Comparison of ENCODE assay signal across 23 cellular contexts in the genomic region with DNA sequence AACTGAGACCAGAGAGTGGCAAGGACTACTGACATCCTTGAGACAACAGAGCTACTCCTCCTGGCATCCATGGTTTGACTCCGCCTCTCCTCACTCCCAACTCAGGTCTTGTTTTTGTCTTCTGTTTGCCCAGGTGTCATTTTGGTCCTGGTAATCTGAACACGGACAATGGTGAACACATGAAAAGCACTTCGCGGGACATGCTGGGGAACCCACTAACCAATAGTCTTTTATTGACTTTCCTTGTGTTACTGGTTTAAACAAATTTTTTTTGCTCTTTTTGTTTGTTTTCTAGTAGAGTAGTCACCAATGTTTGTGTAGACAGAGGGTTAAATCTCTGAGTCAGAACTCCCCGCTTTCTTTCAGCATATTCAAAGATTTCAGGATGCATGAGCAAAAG. TPM values are rescaled to one million over a fixed set of nuclear protein-coding genes. Genes with fewer than 3 reads are reported as not detected.
DNase-seq lines count a peak whose midpoint lies in the region; ATAC-seq, FAIRE-seq and TF ChIP-seq lines count a peak whose summit lies in the region.
"Had no signal": no experiment of that assay in that cellular context is flagged by ENCODE, and none has a peak within 500 bp of the region (broad histone marks: within the 10 kb centered on the region; RNA-seq: fewer than 3 reads in every experiment).

No MANE protein-coding gene starts in this region.

- peak overlapping the region; percentile 70 for H2AFZ ChIP-seq in IMR-90 (replicated peaks; ENCODE audit: low read length, poor library complexity)
- no peak overlapping the region for H2AFZ ChIP-seq in astrocyte (ENCODE audit: low read depth, low read length)

- H4K20me1 ChIP-seq in IMR-90 (ENCODE audit: insufficient read depth, low read length) (peaks cover 2% of the 10 kb centered on the region; the same call in 1 of the 2 replicates), astrocyte (ENCODE audit: insufficient read depth, low read length) (no peaks in the 10 kb centered on the region)

- H3K27me3 ChIP-seq in Caco-2 (replicated peaks; ENCODE audit: control insufficient read depth, insufficient read depth, low read length) (no peaks in the 10 kb centered on the region), IMR-90 (ENCODE audit: control insufficient read depth, insufficient read depth, low read length) (no peaks in the 10 kb centered on the region), astrocyte (ENCODE audit: insufficient read depth, low read length) (no peaks in the 10 kb centered on the region), psoas muscle (ENCODE audit: insufficient read depth in 3 of 3, low read length in 2 of 3) (no peaks in the 10 kb centered on the region)
- H3K27me3 ChIP-seq: adrenal gland, testis had no signal

- H3K23ac ChIP-seq in IMR-90 (ENCODE audit: low read depth, low read length), result no peak overlapping the region; the same call in 1 of the 2 replicates

- H3K9me3 ChIP-seq in Caco-2 (no peaks in the 10 kb centered on the region), IMR-90 (ENCODE audit: control insufficient read depth, insufficient read depth, low read length) (no peaks in the 10 kb centered on the region), astrocyte (ENCODE audit: insufficient read depth, low read depth, low read length) (no peaks in the 10 kb centered on the region), psoas muscle (peaks cover 6% of the 10 kb centered on the region)
- H3K9me3 ChIP-seq: adrenal gland, testis had no signal

- TF ChIP-seq POLR2A in IMR-90 (IDR thresholded peaks at IDR 0.05; ENCODE audit: low read depth, low read length), result no peak

- intact Hi-C loops in Caco-2 (cut with micrococcal nuclease; ENCODE audit: unreplicated experiment), result no loop called here
- intact Hi-C loops in IMR-90 (cut with micrococcal nuclease), result no loop called here
- intact Hi-C loops in psoas muscle (cut with DNase I), result no loop called here
- intact Hi-C loops in CD14-positive monocyte (cut with micrococcal nuclease), result loop anchor here (10.0 kb wide), 3 partner anchors 131 to 1341 kb away; no protein-coding TSS in a partner anchor

- no peak overlapping the region for H3K9ac ChIP-seq in IMR-90 (ENCODE audit: low read depth, low read length)
- no peak overlapping the region for H3K9ac ChIP-seq in astrocyte (ENCODE audit: low read length)

- no peaks in the 10 kb centered on the region for H3K79me2 ChIP-seq in astrocyte (ENCODE audit: insufficient read depth, low read length)

- H4K91ac ChIP-seq in IMR-90 (ENCODE audit: insufficient read depth, low read depth, low read length), result no peak overlapping the region

- no peak for TF ChIP-seq CTCF in Caco-2 (IDR thresholded peaks at IDR 0.05; ENCODE audit: insufficient read depth in 1 of 2, low read depth in 1 of 2, low read length in 1 of 2, severe bottlenecking in 1 of 2, unreplicated experiment in 1 of 2)
- no peak for TF ChIP-seq CTCF in IMR-90 (conservative IDR thresholded peaks at IDR 0.05; ENCODE audit: low read depth, low read length)
- TF ChIP-seq CTCF in astrocyte (IDR thresholded peaks at IDR 0.05; ENCODE audit: insufficient read depth, low read depth, low read length), result no peak
- no peak for TF ChIP-seq CTCF in psoas muscle (IDR thresholded peaks at IDR 0.05)
- no peak for TF ChIP-seq CTCF in CD14-positive monocyte (IDR thresholded peaks at IDR 0.05)

- POLR2A ChIA-PET in Caco-2 (lab: Charles Lee), result interaction anchor here (1.3 kb wide), 1 partner anchor 52 kb away, joined by 6 read pairs; a partner anchor contains a TSS
- POLR2A ChIA-PET in IMR-90 (lab: Charles Lee; ENCODE audit: unreplicated experiment), result no interaction called here
- POLR2A ChIA-PET in HEK293T (lab: Yijun Ruan, JAX), result no interaction called here

- FAIRE-seq in astrocyte (lab: Jason Lieb, UNC), result peak; percentile 26

- ATAC-seq in IMR-90 (ENCODE audit: low read depth) (peak; percentile 40; the same call in 1 of the 2 replicates), psoas muscle (no peak), SK-N-SH treated with all-trans-retinoic acid at 6 μM for 48 hours (no peak)
- ATAC-seq: activated CD8-positive, alpha-beta T cell treated with anti-CD3 and anti-CD28 coated beads for 36 hours had no signal

- H2AK5ac ChIP-seq in IMR-90 (ENCODE audit: low read depth, low read length), result peak overlapping the region; percentile 82

- H3K27ac Mint-ChIP-seq in Caco-2 (ENCODE audit: unreplicated experiment) (no peak overlapping the region), astrocyte (ENCODE audit: unreplicated experiment) (no peak overlapping the region), CD14-positive monocyte (no peak overlapping the region)
- H3K27ac Mint-ChIP-seq: activated CD8-positive, alpha-beta T cell treated with anti-CD3 and anti-CD28 coated beads for 36 hours; CD4-positive, CD25-positive, alpha-beta regulatory T cell had no signal

- H3K27ac ChIP-seq in IMR-90 (ENCODE audit: insufficient read depth, low read length) (no peak overlapping the region), astrocyte (ENCODE audit: low read depth, low read length) (no peak overlapping the region), psoas muscle (no peak overlapping the region)
- H3K27ac ChIP-seq: adrenal gland, coronary artery, testis had no signal

- H3K4me3 Mint-ChIP-seq in Caco-2 (ENCODE audit: unreplicated experiment) (no peak overlapping the region), astrocyte (ENCODE audit: unreplicated experiment) (no peak overlapping the region), CD14-positive monocyte (no peak overlapping the region)
- H3K4me3 Mint-ChIP-seq: activated CD8-positive, alpha-beta T cell treated with anti-CD3 and anti-CD28 coated beads for 36 hours; CD4-positive, CD25-positive, alpha-beta regulatory T cell had no signal

- H3K4me3 ChIP-seq in Caco-2 (ENCODE audit: low read depth, low read length), result no peak overlapping the region
- no peak overlapping the region for H3K4me3 ChIP-seq in IMR-90 (ENCODE audit: insufficient read depth, low read depth, low read length)
- H3K4me3 ChIP-seq in astrocyte (ENCODE audit: insufficient read depth, low read depth, low read length), result no peak overlapping the region
- H3K4me3 ChIP-seq in psoas muscle, result no peak overlapping the region
- H3K4me3 ChIP-seq: adrenal gland, coronary artery, smooth muscle cell, testis had no signal

- H3K56ac ChIP-seq in IMR-90 (ENCODE audit: extremely low read depth, insufficient read depth, low read length), result no peak overlapping the region

- in situ Hi-C loops in IMR-90 (cut with MboI; ENCODE audit: low sequenced_read_pairs), result loop anchor here (10.0 kb wide), 1 partner anchor 141 kb away; no protein-coding TSS in a partner anchor

- no peaks in the 10 kb centered on the region for H3K36me3 ChIP-seq in Caco-2 (ENCODE audit: control insufficient read depth, insufficient read depth, low read length)
- H3K36me3 ChIP-seq in IMR-90 (ENCODE audit: control insufficient read depth, insufficient read depth, low read length), result no peaks in the 10 kb centered on the region
- no peaks in the 10 kb centered on the region for H3K36me3 ChIP-seq in astrocyte (ENCODE audit: insufficient read depth, low read length)
- no peaks in the 10 kb centered on the region for H3K36me3 ChIP-seq in psoas muscle (ENCODE audit: insufficient read depth in 1 of 2, low read depth in 1 of 2)
- H3K36me3 ChIP-seq: adrenal gland had no signal

- H2BK120ac ChIP-seq in IMR-90 (ENCODE audit: low read depth, low read length), result 0 out of 2 replicates have a peak overlapping the region, but pooled peaks have one; percentile 52

- 0 out of 2 replicates have a peak overlapping the region, but pooled peaks have one; percentile 12 for H3K14ac ChIP-seq in IMR-90 (replicated peaks; ENCODE audit: low read depth, low read length)

- H4K8ac ChIP-seq in IMR-90 (ENCODE audit: low read depth in 2 of 2, low read length in 2 of 2), result no peak overlapping the region; a peak in 1 of 4 replicates

- dilution Hi-C loops in IMR-90 (cut with HindIII; ENCODE audit: low sequenced_read_pairs, unreplicated experiment), result no loop called here

- DNase-seq in Caco-2 (peak; percentile 46 to 50), IMR-90 (peak; percentile 46), NCI-H2196 treated with DMSO at 0.1 percent for 48 hours (lab: John Stamatoyannopoulos, UW; ENCODE audit: unreplicated experiment) (peak; percentile 21), astrocyte (ENCODE audit: low read depth) (no peak), psoas muscle (no peak), CD14-positive monocyte (ENCODE audit: low spot score) (no peak), HEK293T (ENCODE audit: extremely low spot score) (no peak)
- DNase-seq: activated CD8-positive, alpha-beta T cell treated with anti-CD3 and anti-CD28 coated beads for 36 hours; activated naive CD4-positive, alpha-beta T cell; adrenal gland; CD4-positive, CD25-positive, alpha-beta regulatory T cell; DMS79 treated with DMSO at 0.1 percent for 48 hours; Kasumi-1; mammary epithelial cell; NCI-H1048; NCI-H524; SHP77; stimulated activated naive CD4-positive, alpha-beta T cell; testis had no signal

- H3K79me1 ChIP-seq in IMR-90 (ENCODE audit: low read depth in 1 of 2, low read length in 2 of 2), result peaks cover 4 to 23% of the 10 kb centered on the region in 2 experiments; a peak in 3 of 4 replicates

- no peak for TF ChIP-seq RAD21 in IMR-90 (IDR thresholded peaks at IDR 0.05; ENCODE audit: low read length)

- H2BK15ac ChIP-seq in IMR-90 (ENCODE audit: low read depth, low read length), result peak overlapping the region; percentile 89; the same call in 1 of the 3 replicates

- BruUV-seq in Caco-2 (replicated peaks; lab: Mats Ljungman, UMichigan), result no TSS peak
- no TSS peak for BruUV-seq in IMR-90 (replicated peaks; lab: Mats Ljungman, UMichigan)

- no peak overlapping the region for H3K4me2 ChIP-seq in IMR-90 (ENCODE audit: low read depth, low read length)
- no peak overlapping the region for H3K4me2 ChIP-seq in astrocyte (ENCODE audit: low read length)
- H3K4me2 ChIP-seq: smooth muscle cell had no signal

- H3K9me1 ChIP-seq in IMR-90 (ENCODE audit: insufficient read depth, low read length), result peaks cover 17% of the 10 kb centered on the region

- H3K36me3 Mint-ChIP-seq in Caco-2 (ENCODE audit: insufficient read depth, unreplicated experiment), result no peaks in the 10 kb centered on the region
- H3K36me3 Mint-ChIP-seq in astrocyte (ENCODE audit: low read depth, unreplicated experiment), result peaks cover 2% of the 10 kb centered on the region
- H3K36me3 Mint-ChIP-seq in CD14-positive monocyte, result no peaks in the 10 kb centered on the region
- H3K36me3 Mint-ChIP-seq: CD4-positive, CD25-positive, alpha-beta regulatory T cell had no signal

- peak overlapping the region; percentile 80 for H2AK9ac ChIP-seq in IMR-90 (replicated peaks; ENCODE audit: low read depth, low read length, poor library complexity)

- H3K18ac ChIP-seq in IMR-90 (ENCODE audit: low read depth, low read length), result no peak overlapping the region

- H3K4me1 ChIP-seq in Caco-2, result no peaks in the 10 kb centered on the region
- peaks cover 5% of the 10 kb centered on the region for H3K4me1 ChIP-seq in IMR-90 (ENCODE audit: control insufficient read depth, insufficient read depth, low read length)
- H3K4me1 ChIP-seq in astrocyte (ENCODE audit: insufficient read depth, low read length), result no peaks in the 10 kb centered on the region
- no peaks in the 10 kb centered on the region for H3K4me1 ChIP-seq in psoas muscle
- H3K4me1 ChIP-seq: testis had no signal

- peak overlapping the region; percentile 55; the same call in 1 of the 2 replicates for H2BK20ac ChIP-seq in IMR-90 (ENCODE audit: low read depth, low read length)

- no peak overlapping the region for H3K4ac ChIP-seq in IMR-90 (ENCODE audit: low read depth, low read length)

- no peaks in the 10 kb centered on the region for H3K9me3 Mint-ChIP-seq in Caco-2 (ENCODE audit: unreplicated experiment)
- no peaks in the 10 kb centered on the region for H3K9me3 Mint-ChIP-seq in astrocyte (ENCODE audit: unreplicated experiment)
- H3K9me3 Mint-ChIP-seq in CD14-positive monocyte, result peaks cover 0 to 3% (median 0%) of the 10 kb centered on the region in 7 donors
- H3K9me3 Mint-ChIP-seq: activated CD8-positive, alpha-beta T cell treated with anti-CD3 and anti-CD28 coated beads for 36 hours had no signal

- no peak overlapping the region for H4K5ac ChIP-seq in IMR-90 (ENCODE audit: low read depth, low read length)

- H2BK5ac ChIP-seq in IMR-90 (ENCODE audit: low read depth, low read length, poor library complexity, severe bottlenecking), result no peak overlapping the region

- H3K27me3 Mint-ChIP-seq in Caco-2 (ENCODE audit: insufficient read depth, unreplicated experiment) (no peaks in the 10 kb centered on the region), astrocyte (ENCODE audit: low read depth, unreplicated experiment) (no peaks in the 10 kb centered on the region), CD14-positive monocyte (ENCODE audit: low read depth in 3 of 3) (peaks cover 0 to 3% (median 0%) of the 10 kb centered on the region in 3 donors)
- H3K27me3 Mint-ChIP-seq: activated CD8-positive, alpha-beta T cell treated with anti-CD3 and anti-CD28 coated beads for 36 hours; CD4-positive, CD25-positive, alpha-beta regulatory T cell had no signal

- CTCF ChIA-PET in Caco-2 (lab: Charles Lee), result no interaction called here
- CTCF ChIA-PET in IMR-90 (lab: Yijun Ruan, JAX), result interaction anchor here (0.6 kb wide), 1 partner anchor 65 kb away, joined by 3 read pairs; no protein-coding TSS in a partner anchor
- CTCF ChIA-PET in HEK293T (lab: Yijun Ruan, JAX), result interaction anchor here (2.7 kb wide), 1 partner anchor 9 kb away, joined by 8 read pairs; no protein-coding TSS in a partner anchor

- H3K4me1 Mint-ChIP-seq in Caco-2 (ENCODE audit: low read depth, unreplicated experiment) (peaks cover 25% of the 10 kb centered on the region), astrocyte (ENCODE audit: low read depth, unreplicated experiment) (peaks cover 11% of the 10 kb centered on the region), CD14-positive monocyte (peaks cover 2% of the 10 kb centered on the region)

- WGBS in IMR-90 (ENCODE audit: extremely low coverage in 2 of 2, insufficient read length in 1 of 2), 2 experiments, result no CpG with 5 or more reads among the region's 5 CpGs
- WGBS in psoas muscle, 3 donors, result 86 to 95% (median 91%) methylated on average over 5 of the region's 5 CpGs

RNA-seq across cellular contexts. Expression of a gene that starts 38.4 kb away (rescaled TPM):
- 19.7 and 19.8 TPM in 2 replicates for total RNA-seq in Caco-2 (2022)
- 36.4 and 78.3 TPM in 2 replicates for total RNA-seq in IMR-90 (2012; rRNA removed)
- polyA plus RNA-seq in IMR-90 (2012; rRNA removed), result 135 and 146 TPM in 2 replicates
- polyA plus RNA-seq in IMR-90 (2012; cell fraction: cytosol; rRNA removed), result 160 and 262 TPM in 2 replicates
- polyA plus RNA-seq in IMR-90 (2012; cell fraction: nucleus; rRNA removed; ENCODE audit: low replicate concordance), result 56.0 and 108 TPM in 2 replicates
- 61.5 and 75.2 TPM in 2 replicates for total RNA-seq in astrocyte
- 10 to 100 TPM in 2 of 4 donors, 1 to 10 TPM in 2; 6.4 to 18.9 (median 9.5) TPM for total RNA-seq in psoas muscle
- polyA plus RNA-seq in psoas muscle, result 1 to 10 TPM; 2.9 to 5.2 (median 4.3) TPM
- not detected for polyA plus RNA-seq in CD14-positive monocyte
- total RNA-seq: CD4-positive, CD25-positive, alpha-beta regulatory T cell; OCI-LY7 had no signal
- polyA plus RNA-seq: CD4-positive, CD25-positive, alpha-beta regulatory T cell had no signal

RNA-seq across cellular contexts. Expression of a gene that starts 52.2 kb away (rescaled TPM):
- total RNA-seq in Caco-2 (2022) (120 and 141 TPM in 2 replicates), IMR-90 (2012; rRNA removed) (505 and 507 TPM in 2 replicates), astrocyte (168 and 200 TPM in 2 replicates), psoas muscle (100 to 1,000 TPM; 138 to 426 (median 194) TPM)
- polyA plus RNA-seq in IMR-90 (2012; rRNA removed) (127 and 156 TPM in 2 replicates), psoas muscle (10 to 100 TPM; 17.0 to 95.3 (median 74.5) TPM), CD14-positive monocyte (1 to 10 TPM; 1.7 to 3.1 TPM)
- polyA plus RNA-seq in IMR-90 (2012; cell fraction: cytosol; rRNA removed), result 34.2 and 47.8 TPM in 2 replicates
- polyA plus RNA-seq in IMR-90 (2012; cell fraction: nucleus; rRNA removed; ENCODE audit: low replicate concordance), result 121 and 277 TPM in 2 replicates
- total RNA-seq: CD4-positive, CD25-positive, alpha-beta regulatory T cell; OCI-LY7 had no signal

Comparison
In these comparisons a context has a peak if more than half of its experiments do, and no peak if none do; other contexts are left out.
1. DNase-seq: peak in Caco-2 (2 of 2), IMR-90 (single experiment) and NCI-H2196 treated with DMSO at 0.1 percent for 48 hours (single experiment); none in astrocyte (single experiment), psoas muscle (0 of 2), CD14-positive monocyte (single experiment) and HEK293T (single experiment).
2. intact Hi-C loops: an anchor here in CD14-positive monocyte (10.0 kb wide); none called in Caco-2, IMR-90 and psoas muscle.